23 cellular contexts compared by ENCODE assay signal in genomic region chr10:71252195-71252594, GRCh38. TPM values are rescaled to one million over a fixed set of nuclear protein-coding genes. Genes with fewer than 3 reads are reported as not detected.
DNase-seq lines count a peak whose midpoint lies in the region; TF ChIP-seq lines count a peak whose summit lies in the region.
"Had no signal": no experiment of that assay in that cellular context is flagged by ENCODE, and none has a peak within 500 bp of the region (broad histone marks: within the 10 kb centered on the region; RNA-seq: fewer than 3 reads in every experiment).

No MANE protein-coding gene starts in this region.

- H3K27me3 Mint-ChIP-seq in endothelial cell (ENCODE audit: unreplicated experiment) (peaks cover 36% of the 10 kb centered on the region), nephron (ENCODE audit: low read depth) (peaks cover 16% of the 10 kb centered on the region)
- H3K27me3 Mint-ChIP-seq: CD4-positive, alpha-beta T cell had no signal

- H3K36me3 Mint-ChIP-seq in endothelial cell (ENCODE audit: low read depth, unreplicated experiment) (peaks cover 15% of the 10 kb centered on the region), nephron (ENCODE audit: low read depth) (no peaks in the 10 kb centered on the region)
- H3K36me3 Mint-ChIP-seq: activated naive CD4-positive, alpha-beta T cell treated with anti-CD3 and anti-CD28 coated beads, Interleukin-2, amount 50 U/mL, for 72 hours; IgD-negative memory B cell had no signal

- H3K4me1 Mint-ChIP-seq in endothelial cell (ENCODE audit: unreplicated experiment) (peaks cover 92% of the 10 kb centered on the region), nephron (peaks cover 62% of the 10 kb centered on the region)
- H3K4me1 Mint-ChIP-seq: central memory CD8-positive, alpha-beta T cell had no signal

- no peak for TF ChIP-seq CTCF in endothelial cell (IDR thresholded peaks at IDR 0.05; ENCODE audit: unreplicated experiment)
- TF ChIP-seq CTCF in nephron (IDR thresholded peaks at IDR 0.05; ENCODE audit: unreplicated experiment in 3 of 3), result no peak

- H3K4me3 Mint-ChIP-seq in endothelial cell (ENCODE audit: unreplicated experiment) (no peak overlapping the region), nephron (no peak overlapping the region)
- H3K4me3 Mint-ChIP-seq: CD4-positive, alpha-beta T cell; central memory CD8-positive, alpha-beta T cell; IgD-negative memory B cell; neural crest cell; T-helper 2 cell treated with Interferon-gamma antibody and Interleukin-4, amounts not matched to agents 5 μg/mL and 100 μg/mL, for 36 hours had no signal

- peak; percentile 9 for DNase-seq in DMS153 (lab: John Stamatoyannopoulos, UW)
- no peak for DNase-seq in DMS153 treated with DMSO at 0.1 percent for 48 hours (lab: John Stamatoyannopoulos, UW; ENCODE audit: unreplicated experiment)
- peak; percentile 73 for DNase-seq in NCI-H2227 (lab: John Stamatoyannopoulos, UW; ENCODE audit: unreplicated experiment)
- DNase-seq in endothelial cell (ENCODE audit: low spot score), result no peak
- DNase-seq in stimulated activated CD4-positive, alpha-beta T cell treated with anti-CD3 and anti-CD28 coated beads, Interleukin-2, amount 100 ng/mL, for 24 hours, result no peak
- DNase-seq in stimulated activated CD8-positive, alpha-beta memory T cell treated with anti-CD3 and anti-CD28 coated beads, Interleukin-4, amount 100 ng/mL, for 48 hours, result no peak
- no peak for DNase-seq in UCSD-AML1 (lab: John Stamatoyannopoulos, UW; ENCODE audit: unreplicated experiment)
- DNase-seq: activated CD8-positive, alpha-beta memory T cell treated with anti-CD3 and anti-CD28 coated beads, Interleukin-2, amount 50 U/mL, for 48 hours; CD4-positive, alpha-beta T cell; DMS53; dorsolateral prefrontal cortex; GDM1; left cardiac atrium; NCI-H1105 treated with DMSO at 0.1 percent for 48 hours; NCI-H510A; sigmoid colon had no signal

- H3K9me3 Mint-ChIP-seq in endothelial cell (ENCODE audit: unreplicated experiment) (no peaks in the 10 kb centered on the region), nephron (no peaks in the 10 kb centered on the region)
- H3K9me3 Mint-ChIP-seq: activated naive CD4-positive, alpha-beta T cell treated with anti-CD3 and anti-CD28 coated beads, Interleukin-2, amount 50 U/mL, for 72 hours; activated T-helper 2 cell treated with anti-CD3 and anti-CD28 coated beads, Interferon-gamma antibody, Interleukin-2, Interleukin-4, amounts not matched to agents 10 μg/mL and 5 μg/mL and 100 μg/mL, durations not matched to agents 14 hours and 24 hours and 36 hours; CD4-positive, alpha-beta T cell; central memory CD8-positive, alpha-beta T cell; IgD-negative memory B cell; neural crest cell; T-helper 2 cell treated with Interferon-gamma antibody and Interleukin-4, amounts not matched to agents 5 μg/mL and 100 μg/mL, for 36 hours had no signal

- H3K27ac Mint-ChIP-seq in endothelial cell (ENCODE audit: unreplicated experiment) (peak overlapping the region; percentile 89), nephron (peak overlapping the region in 2 of 3 experiments; percentile 45 to 88)
- H3K27ac Mint-ChIP-seq: activated naive CD4-positive, alpha-beta T cell treated with anti-CD3 and anti-CD28 coated beads, Interleukin-2, amount 50 U/mL, for 72 hours; activated T-helper 2 cell treated with anti-CD3 and anti-CD28 coated beads, Interferon-gamma antibody, Interleukin-2, Interleukin-4, amounts not matched to agents 10 μg/mL and 5 μg/mL and 100 μg/mL, durations not matched to agents 14 hours and 24 hours and 36 hours; CD4-positive, alpha-beta T cell; IgD-negative memory B cell; T-helper 2 cell treated with Interferon-gamma antibody and Interleukin-4, amounts not matched to agents 5 μg/mL and 100 μg/mL, for 36 hours had no signal

RNA-seq across cellular contexts. Expression of gene UNC5B, which starts 39.8 kb away (rescaled TPM):
- total RNA-seq in endothelial cell (ENCODE audit: unreplicated experiment), result 231 TPM
- total RNA-seq: activated naive CD4-positive, alpha-beta T cell treated with anti-CD3 and anti-CD28 coated beads, Interleukin-2, amount 50 U/mL, for 72 hours; activated T-helper 2 cell treated with anti-CD3 and anti-CD28 coated beads, Interferon-gamma antibody, Interleukin-2, Interleukin-4, amounts not matched to agents 10 μg/mL and 5 μg/mL and 100 μg/mL, durations not matched to agents 14 hours and 24 hours and 36 hours had no signal

Comparison
In these comparisons a context has a peak if more than half of its experiments do, and no peak if none do; other contexts are left out.
1. DNase-seq: peak in DMS153 (single experiment) and NCI-H2227 (single experiment); none in DMS153 treated with DMSO at 0.1 percent for 48 hours (single experiment), endothelial cell (single experiment), stimulated activated CD4-positive, alpha-beta T cell treated with anti-CD3 and anti-CD28 coated beads, Interleukin-2, amount 100 ng/mL, for 24 hours (0 of 2), stimulated activated CD8-positive, alpha-beta memory T cell treated with anti-CD3 and anti-CD28 coated beads, Interleukin-4, amount 100 ng/mL, for 48 hours (single experiment) and UCSD-AML1 (single experiment).